Comparison of ENCODE assay signal across 1 cellular context in genomic region chr4:139301143-139301820, GRCh38.
TF ChIP-seq lines count a peak whose summit lies in the region.

Gene NAA15, plus strand, starts transcription at chr4:139301505. Its CDS starts 273 bp downstream, at chr4:139301778.

TF ChIP-seq in K562, 482 proteins besides CTCF, POLR2A, EP300 and RAD21 (continued from another document and continues in another):
- TF ChIP-seq CHD7 (IDR thresholded peaks at IDR 0.05; ENCODE audit: low read depth, low read length) (no peak), NR2C2 (CRISPR knock-in tag; IDR thresholded peaks at IDR 0.05) (peak; percentile 97), NR2C2 (tag; IDR thresholded peaks at IDR 0.05) (peak; percentile 99), CGGBP1 (CRISPR knock-in tag; IDR thresholded peaks at IDR 0.05) (peak; percentile 57; the same call in 1 of the 2 replicates), ZNF165 (CRISPR knock-in tag; IDR thresholded peaks at IDR 0.05; ENCODE audit: borderline replicate concordance) (no peak), E4F1 (CRISPR knock-in tag; IDR thresholded peaks at IDR 0.05; ENCODE audit: borderline replicate concordance) (no peak), FOXK1 (CRISPR knock-in tag; IDR thresholded peaks at IDR 0.05; ENCODE audit: borderline replicate concordance) (no peak), SIN3A (IDR thresholded peaks at IDR 0.05; ENCODE audit: borderline replicate concordance in 2 of 2, control insufficient read depth in 1 of 2, low read depth in 2 of 2, low read length in 2 of 2) (peak in 1 of 2 experiments; percentile 77; a peak in 3 of 4 replicates), ZNF740 (CRISPR knock-in tag; IDR thresholded peaks at IDR 0.05) (peak; percentile 61; the same call in 1 of the 2 replicates), ZNF740 (tag; IDR thresholded peaks at IDR 0.05) (no peak), MXD1 (CRISPR knock-in tag; IDR thresholded peaks at IDR 0.05; ENCODE audit: borderline replicate concordance, poor library complexity, severe bottlenecking) (peak; percentile 87), ESRRA (IDR thresholded peaks at IDR 0.05; ENCODE audit: borderline replicate concordance, low read depth) (peak; percentile 37; the same call in 1 of the 2 replicates), RCOR1 (IDR thresholded peaks at IDR 0.05; ENCODE audit: borderline replicate concordance in 1 of 2, low read depth in 2 of 2, low read length in 2 of 2) (peak in 1 of 2 experiments; percentile 21; a peak in 1 of 4 replicates), ZBTB33 (CRISPR knock-in tag; IDR thresholded peaks at IDR 0.05) (peak; percentile 37; the same call in 1 of the 2 replicates), RNF2 (IDR thresholded peaks at IDR 0.05) (peak; percentile 26; the same call in 1 of the 2 replicates), TEAD1 (CRISPR knock-in tag; IDR thresholded peaks at IDR 0.05) (peak in 1 of 2 experiments; percentile 77; a peak in 1 of 4 replicates), KAT8 (IDR thresholded peaks at IDR 0.05; ENCODE audit: low read depth) (0 out of 2 replicates have a peak, but pooled peaks have one; percentile 42), SMARCE1 (IDR thresholded peaks at IDR 0.05) (no peak; the same call in 1 of the 2 replicates), ZMIZ1 (IDR thresholded peaks at IDR 0.05; ENCODE audit: low read depth in 2 of 2, low read length in 2 of 2) (peak in 1 of 2 experiments; percentile 27; a peak in 1 of 4 replicates), HCFC1 (IDR thresholded peaks at IDR 0.05; ENCODE audit: low read depth, low read length) (peak; percentile 71), PML (IDR thresholded peaks at IDR 0.05; ENCODE audit: low read length) (peak; percentile 59), E2F5 (CRISPR knock-in tag; IDR thresholded peaks at IDR 0.05) (no peak), FUS (optimal IDR thresholded peaks at IDR 0.05; ENCODE audit: low read depth, low read length) (no peak), NEUROD1 (IDR thresholded peaks at IDR 0.05; ENCODE audit: borderline replicate concordance, low read depth, low read length, partially characterized antibody) (peak; percentile 65), SMAD4 (CRISPR knock-in tag; conservative IDR thresholded peaks at IDR 0.05) (peak; percentile 68), MYC (IDR thresholded peaks at IDR 0.05; ENCODE audit: low read depth, low read length) (peak; percentile 98), MYC (CRISPR knock-in tag; IDR thresholded peaks at IDR 0.05; ENCODE audit: borderline replicate concordance, low read depth) (peak; percentile 73; the same call in 1 of the 2 replicates), HDAC1 (IDR thresholded peaks at IDR 0.05) (peak in 1 of 2 experiments; percentile 98; a peak in 2 of 4 replicates), ZBTB12 (CRISPR knock-in tag; IDR thresholded peaks at IDR 0.05) (no peak), ZKSCAN3 (CRISPR knock-in tag; IDR thresholded peaks at IDR 0.05) (no peak), KDM5B (IDR thresholded peaks at IDR 0.05; ENCODE audit: insufficient replicate concordance, low read depth, low read length) (peak; percentile 87), TCF7 (IDR thresholded peaks at IDR 0.05; ENCODE audit: borderline replicate concordance) (no peak)
